8 cellular contexts compared by ENCODE assay signal in the genomic region with DNA sequence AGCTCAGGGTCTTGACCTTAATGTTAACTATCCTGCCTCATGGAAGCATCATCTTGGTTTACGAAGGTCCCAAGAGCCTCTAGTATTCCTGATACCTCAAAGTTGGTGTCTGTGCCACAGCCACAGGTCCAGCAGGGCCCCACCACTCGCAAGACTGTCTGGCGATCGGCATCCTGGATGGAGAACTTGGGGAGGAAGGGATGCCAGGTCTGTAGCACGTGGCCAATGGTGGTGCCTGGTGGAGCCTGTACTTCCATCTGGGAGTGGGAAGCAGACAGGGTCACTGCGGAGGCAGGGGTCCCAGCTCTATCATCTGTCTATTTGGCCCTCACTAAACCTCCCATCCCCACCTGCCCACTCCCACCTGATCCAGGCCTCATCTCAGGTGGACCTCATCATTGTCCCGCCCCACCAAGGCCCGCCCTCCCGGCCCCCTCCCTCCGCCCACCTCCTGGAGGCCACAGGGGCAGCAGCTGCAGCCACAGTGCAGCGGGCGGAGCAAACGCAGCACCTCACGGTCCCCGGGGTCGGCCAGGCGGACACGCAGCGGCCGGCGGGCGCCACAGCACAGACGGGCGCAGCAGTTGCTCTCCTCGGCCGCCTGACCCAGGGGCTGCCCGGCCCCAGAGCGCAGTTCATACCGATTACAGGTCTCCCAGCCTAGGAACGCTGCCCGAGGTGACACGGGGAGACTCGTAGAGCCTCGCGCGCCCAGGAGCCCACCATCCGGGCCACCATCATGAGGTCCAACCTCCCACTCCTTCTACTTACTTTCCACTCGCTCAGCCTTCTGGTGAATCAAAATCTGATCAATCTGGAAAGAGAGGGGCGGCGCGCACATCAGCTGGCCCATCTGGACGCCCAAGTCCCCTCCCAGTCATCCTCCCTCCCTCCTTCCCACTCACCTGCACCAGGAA. TPM values are rescaled to one million over a fixed set of nuclear protein-coding genes. Genes with fewer than 3 reads are reported as not detected.
DNase-seq lines count a peak whose midpoint lies in the region; ATAC-seq and TF ChIP-seq lines count a peak whose summit lies in the region.

No MANE protein-coding gene starts in this region.

- DNase-seq in NT2/D1 (ENCODE audit: low read depth, low spot score) (no peak), SW 1271 (lab: John Stamatoyannopoulos, UW) (no peak)

- H3K9me3 ChIP-seq in BLaER1 treated with 17β-estradiol and CSF1 and Interleukin-3, amounts not matched to agents 10 nM and 100 nM (replicated peaks in 1 of 11): no peaks in the 10 kb centered on the region
- H3K9me3 ChIP-seq in NT2/D1 (ENCODE audit: insufficient read depth, low read length) (no peaks in the 10 kb centered on the region), endocrine pancreas (ENCODE audit: control insufficient read depth, low read length) (no peaks in the 10 kb centered on the region), neural cell (ENCODE audit: low read length) (no peaks in the 10 kb centered on the region)

- peak overlapping the region in 10 of 11 experiments; percentile 75 to 89 (median 87); a peak in 17 of 22 replicates for H3K27ac ChIP-seq in BLaER1 treated with 17β-estradiol and CSF1 and Interleukin-3, amounts not matched to agents 10 nM and 100 nM
- H3K27ac ChIP-seq in neural cell (ENCODE audit: low read length): peak overlapping the region; percentile 58

- ATAC-seq in HG03025 (IDR thresholded peaks at IDR 0.05; ENCODE audit: low FRiP score, unreplicated experiment) (no peak), GM21381 (IDR thresholded peaks at IDR 0.05; ENCODE audit: unreplicated experiment) (no peak), HG02588 (IDR thresholded peaks at IDR 0.05; ENCODE audit: unreplicated experiment) (no peak)

- H4K20me1 ChIP-seq in BLaER1 treated with 17β-estradiol and CSF1 and Interleukin-3, amounts not matched to agents 10 nM and 100 nM: peaks cover 0 to 48% (median 9%) of the 10 kb centered on the region in 11 experiments; a peak in 13 of 22 replicates
- H4K20me1 ChIP-seq in neural cell (ENCODE audit: insufficient read depth): no peaks in the 10 kb centered on the region

- TF ChIP-seq EP300 in neural cell (conservative IDR thresholded peaks at IDR 0.05; ENCODE audit: poor library complexity, severe bottlenecking): no peak

- H3F3A ChIP-seq in neural cell (ENCODE audit: insufficient read depth, low read length, poor library complexity, severe bottlenecking): no peaks in the 10 kb centered on the region

- no peaks in the 10 kb centered on the region for H3K79me2 ChIP-seq in neural cell (replicated peaks; ENCODE audit: insufficient read depth, low read length)

- H2AFZ ChIP-seq in neural cell (ENCODE audit: low read depth, low read length): no peak overlapping the region

- TF ChIP-seq RAD21 in neural cell (conservative IDR thresholded peaks at IDR 0.05): no peak

- peak overlapping the region; percentile 79 to 90 (median 86) for H3K9ac ChIP-seq in BLaER1 treated with 17β-estradiol and CSF1 and Interleukin-3, amounts not matched to agents 10 nM and 100 nM
- peak overlapping the region; percentile 76 for H3K9ac ChIP-seq in NT2/D1 (ENCODE audit: insufficient read length, low read depth)
- H3K9ac ChIP-seq in endocrine pancreas (ENCODE audit: control insufficient read depth, insufficient read depth, low read length): peak overlapping the region; percentile 84
- H3K9ac ChIP-seq in neural cell (ENCODE audit: low read length): peak overlapping the region; percentile 93

- H3K4me1 ChIP-seq in BLaER1 treated with 17β-estradiol and CSF1 and Interleukin-3, amounts not matched to agents 10 nM and 100 nM: peaks cover 28 to 56% (median 44%) of the 10 kb centered on the region in 10 experiments
- H3K4me1 ChIP-seq in NT2/D1 (ENCODE audit: insufficient read depth, insufficient read length): peaks cover 9% of the 10 kb centered on the region
- H3K4me1 ChIP-seq in endocrine pancreas (ENCODE audit: control insufficient read depth, insufficient read depth, low read length): no peaks in the 10 kb centered on the region

- no peak for TF ChIP-seq CTCF in neural cell (IDR thresholded peaks at IDR 0.05; ENCODE audit: poor library complexity, severe bottlenecking)

- no peaks in the 10 kb centered on the region for H3K9me2 ChIP-seq in neural cell (ENCODE audit: insufficient read depth, low read length)

- H3K4me3 ChIP-seq in BLaER1 treated with 17β-estradiol and CSF1 and Interleukin-3, amounts not matched to agents 10 nM and 100 nM: peak overlapping the region; percentile 69 to 92 (median 86)
- H3K4me3 ChIP-seq in NT2/D1 (ENCODE audit: insufficient read length, low read depth): peak overlapping the region; percentile 58
- H3K4me3 ChIP-seq in endocrine pancreas (ENCODE audit: control insufficient read depth, insufficient read depth, low read length): no peak overlapping the region
- H3K4me3 ChIP-seq in neural cell (ENCODE audit: low read length): peak overlapping the region; percentile 93

- peaks cover 32 to 49% (median 45%) of the 10 kb centered on the region in 11 experiments for H3K36me3 ChIP-seq in BLaER1 treated with 17β-estradiol and CSF1 and Interleukin-3, amounts not matched to agents 10 nM and 100 nM
- H3K36me3 ChIP-seq in NT2/D1 (ENCODE audit: insufficient read depth, insufficient read length, low read length) (peaks cover 47% of the 10 kb centered on the region), endocrine pancreas (ENCODE audit: control insufficient read depth, insufficient read depth, low read length) (no peaks in the 10 kb centered on the region), neural cell (ENCODE audit: insufficient read depth, low read length) (peaks cover 7% of the 10 kb centered on the region)

- H3K27me3 ChIP-seq in BLaER1 treated with 17β-estradiol and CSF1 and Interleukin-3, amounts not matched to agents 10 nM and 100 nM: no peaks in the 10 kb centered on the region
- H3K27me3 ChIP-seq in NT2/D1 (ENCODE audit: insufficient read depth, insufficient read length) (no peaks in the 10 kb centered on the region), endocrine pancreas (ENCODE audit: control insufficient read depth, insufficient read depth, low read length) (no peaks in the 10 kb centered on the region), neural cell (ENCODE audit: insufficient read depth, low read depth, low read length) (no peaks in the 10 kb centered on the region)

- peak overlapping the region; percentile 84 to 98 (median 96) for H3K4me2 ChIP-seq in BLaER1 treated with 17β-estradiol and CSF1 and Interleukin-3, amounts not matched to agents 10 nM and 100 nM
- peak overlapping the region; percentile 80 for H3K4me2 ChIP-seq in neural cell (ENCODE audit: low read length)

TF ChIP-seq in neural cell, 6 proteins besides CTCF, POLR2A, EP300 and RAD21:
- no peak for TF ChIP-seq EZH2 (IDR thresholded peaks at IDR 0.05; ENCODE audit: borderline replicate concordance, insufficient read depth, low read length, poor library complexity, severe bottlenecking)
- TF ChIP-seq SMC3 (conservative IDR thresholded peaks at IDR 0.05; ENCODE audit: poor library complexity): no peak
- no peak for TF ChIP-seq MXI1 (conservative IDR thresholded peaks at IDR 0.05; ENCODE audit: poor library complexity, severe bottlenecking)
- no peak for TF ChIP-seq POLR2AphosphoS5 (IDR thresholded peaks at IDR 0.05)
- TF ChIP-seq, protein P1, sequence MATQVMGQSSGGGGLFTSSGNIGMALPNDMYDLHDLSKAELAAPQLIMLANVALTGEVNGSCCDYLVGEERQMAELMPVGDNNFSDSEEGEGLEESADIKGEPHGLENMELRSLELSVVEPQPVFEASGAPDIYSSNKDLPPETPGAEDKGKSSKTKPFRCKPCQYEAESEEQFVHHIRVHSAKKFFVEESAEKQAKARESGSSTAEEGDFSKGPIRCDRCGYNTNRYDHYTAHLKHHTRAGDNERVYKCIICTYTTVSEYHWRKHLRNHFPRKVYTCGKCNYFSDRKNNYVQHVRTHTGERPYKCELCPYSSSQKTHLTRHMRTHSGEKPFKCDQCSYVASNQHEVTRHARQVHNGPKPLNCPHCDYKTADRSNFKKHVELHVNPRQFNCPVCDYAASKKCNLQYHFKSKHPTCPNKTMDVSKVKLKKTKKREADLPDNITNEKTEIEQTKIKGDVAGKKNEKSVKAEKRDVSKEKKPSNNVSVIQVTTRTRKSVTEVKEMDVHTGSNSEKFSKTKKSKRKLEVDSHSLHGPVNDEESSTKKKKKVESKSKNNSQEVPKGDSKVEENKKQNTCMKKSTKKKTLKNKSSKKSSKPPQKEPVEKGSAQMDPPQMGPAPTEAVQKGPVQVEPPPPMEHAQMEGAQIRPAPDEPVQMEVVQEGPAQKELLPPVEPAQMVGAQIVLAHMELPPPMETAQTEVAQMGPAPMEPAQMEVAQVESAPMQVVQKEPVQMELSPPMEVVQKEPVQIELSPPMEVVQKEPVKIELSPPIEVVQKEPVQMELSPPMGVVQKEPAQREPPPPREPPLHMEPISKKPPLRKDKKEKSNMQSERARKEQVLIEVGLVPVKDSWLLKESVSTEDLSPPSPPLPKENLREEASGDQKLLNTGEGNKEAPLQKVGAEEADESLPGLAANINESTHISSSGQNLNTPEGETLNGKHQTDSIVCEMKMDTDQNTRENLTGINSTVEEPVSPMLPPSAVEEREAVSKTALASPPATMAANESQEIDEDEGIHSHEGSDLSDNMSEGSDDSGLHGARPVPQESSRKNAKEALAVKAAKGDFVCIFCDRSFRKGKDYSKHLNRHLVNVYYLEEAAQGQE (IDR thresholded peaks at IDR 0.05; ENCODE audit: borderline replicate concordance): no peak
- TF ChIP-seq TAF1 (IDR thresholded peaks at IDR 0.05; ENCODE audit: low read depth): no peak
TF ChIP-seq in neural cell: peak in this region for 0.

RNA-seq across cellular contexts. Expression of a gene that starts 1.4 kb away (rescaled TPM):
- 15.9 and 25.2 TPM in 2 replicates for polyA plus RNA-seq in neural cell
- polyA minus RNA-seq in neural cell: 14.9 and 18.3 TPM in 2 replicates

RNA-seq across cellular contexts. Expression of a gene that starts 10.9 kb away (rescaled TPM):
- polyA plus RNA-seq in neural cell: 158 and 161 TPM in 2 replicates
- 26.8 and 30.2 TPM in 2 replicates for polyA minus RNA-seq in neural cell

RNA-seq across cellular contexts. Expression of a gene that starts 12.1 kb away (rescaled TPM):
- 0.83 and 1.5 TPM in 2 replicates for polyA plus RNA-seq in neural cell
- polyA minus RNA-seq in neural cell: 0.73 and 1.9 TPM in 2 replicates

RNA-seq across cellular contexts. Expression of a gene that starts 14.7 kb away (rescaled TPM):
- 13.8 and 21.5 TPM in 2 replicates for polyA plus RNA-seq in neural cell
- 20.0 and 23.5 TPM in 2 replicates for polyA minus RNA-seq in neural cell

RNA-seq across cellular contexts. Expression of a gene that starts 27.2 kb away (rescaled TPM):
- polyA plus RNA-seq in neural cell: not detected in 2 replicates
- polyA minus RNA-seq in neural cell: not detected in 2 replicates
